15 cellular contexts compared by ENCODE assay signal in genomic region chr15:65371976-65372786, GRCh38. TPM values are rescaled to one million over a fixed set of nuclear protein-coding genes. Genes with fewer than 3 reads are reported as not detected.
"Had no signal": no experiment of that assay in that cellular context is flagged by ENCODE, and none has a peak within 500 bp of the region (broad histone marks: within the 10 kb centered on the region; RNA-seq: fewer than 3 reads in every experiment).

No MANE protein-coding gene starts in this region.

- H3K9me3 Mint-ChIP-seq: activated CD4-positive, alpha-beta memory T cell treated with anti-CD3 and anti-CD28 coated beads for 36 hours; activated naive CD4-positive, alpha-beta T cell treated with anti-CD3 and anti-CD28 coated beads, Interleukin-2, amount 10 ng/mL, durations not matched to agents 7 days and 5 days; activated T-helper 2 cell treated with anti-CD3 and anti-CD28 coated beads, Interferon-gamma antibody, Interleukin-2, Interleukin-4, amounts not matched to agents 10 μg/mL and 5 μg/mL and 100 μg/mL, durations not matched to agents 14 hours and 24 hours and 36 hours; memory B cell; natural killer cell treated with Interleukin-12 subunit alpha and Interleukin-12 subunit beta and Interleukin-15 and Interleukin-18, amount 100 ng/mL, for 72 hours; stimulated activated effector memory CD8-positive, alpha-beta T cell treated with anti-CD3 and anti-CD28 coated beads, Interleukin-12 subunit alpha, Interleukin-12 subunit beta, amount 100 ng/mL, for 72 hours had no signal

- H3K4me1 ChIP-seq: uterus had no signal

- ATAC-seq: activated CD8-positive, alpha-beta memory T cell treated with anti-CD3 and anti-CD28 coated beads, Interleukin-2, amount 10 ng/mL, durations not matched to agents 7 days and 5 days; natural killer cell treated with Interleukin-12 subunit alpha and Interleukin-12 subunit beta and Interleukin-15 and Interleukin-18, amount 100 ng/mL, for 72 hours; stimulated activated effector memory CD8-positive, alpha-beta T cell treated with anti-CD3 and anti-CD28 coated beads, Interleukin-12 subunit alpha, Interleukin-12 subunit beta, amount 100 ng/mL, for 72 hours had no signal

- H3K36me3 Mint-ChIP-seq: activated CD4-positive, alpha-beta memory T cell treated with anti-CD3 and anti-CD28 coated beads for 36 hours; activated CD8-positive, alpha-beta memory T cell treated with anti-CD3 and anti-CD28 coated beads, Interleukin-2, amount 10 ng/mL, durations not matched to agents 7 days and 5 days; activated naive CD4-positive, alpha-beta T cell treated with anti-CD3 and anti-CD28 coated beads, Interleukin-2, amount 10 ng/mL, durations not matched to agents 7 days and 5 days; memory B cell; natural killer cell treated with Interleukin-12 subunit alpha and Interleukin-12 subunit beta and Interleukin-15 and Interleukin-18, amount 100 ng/mL, for 72 hours; stimulated activated effector memory CD8-positive, alpha-beta T cell treated with anti-CD3 and anti-CD28 coated beads, Interleukin-12 subunit alpha, Interleukin-12 subunit beta, amount 100 ng/mL, for 72 hours had no signal

- DNase-seq: activated CD4-positive, alpha-beta memory T cell treated with anti-CD3 and anti-CD28 coated beads for 36 hours; activated CD8-positive, alpha-beta memory T cell treated with anti-CD3 and anti-CD28 coated beads, Interleukin-2, amount 10 ng/mL, durations not matched to agents 7 days and 5 days; activated naive CD4-positive, alpha-beta T cell treated with anti-CD3 and anti-CD28 coated beads, Interleukin-2, amount 10 ng/mL, durations not matched to agents 7 days and 5 days; activated T-cell treated with anti-CD3 and anti-CD28 coated beads, Interleukin-2, amount 50 U/mL, for 1 hour; hippocampal formation; left ventricle myocardium inferior; ovary; sigmoid colon; stimulated activated CD4-positive, alpha-beta T cell treated with anti-CD3 and anti-CD28 coated beads, Interleukin-1b, Interleukin-23, amount 100 ng/mL, for 48 hours; uterus had no signal

- H3K27me3 ChIP-seq: ovary, uterus had no signal

- H3K4me3 ChIP-seq: left ventricle myocardium inferior, ovary, sigmoid colon, uterus had no signal

- H3K27ac ChIP-seq: left ventricle myocardium inferior, ovary, sigmoid colon, uterus had no signal

- H3K27ac Mint-ChIP-seq: activated CD4-positive, alpha-beta memory T cell treated with anti-CD3 and anti-CD28 coated beads for 36 hours; activated CD8-positive, alpha-beta memory T cell treated with anti-CD3 and anti-CD28 coated beads, Interleukin-2, amount 10 ng/mL, durations not matched to agents 7 days and 5 days; activated naive CD4-positive, alpha-beta T cell treated with anti-CD3 and anti-CD28 coated beads, Interleukin-2, amount 10 ng/mL, durations not matched to agents 7 days and 5 days; activated T-helper 2 cell treated with anti-CD3 and anti-CD28 coated beads, Interferon-gamma antibody, Interleukin-2, Interleukin-4, amounts not matched to agents 10 μg/mL and 5 μg/mL and 100 μg/mL, durations not matched to agents 14 hours and 24 hours and 36 hours; memory B cell; natural killer cell treated with Interleukin-12 subunit alpha and Interleukin-12 subunit beta and Interleukin-15 and Interleukin-18, amount 100 ng/mL, for 72 hours; stimulated activated effector memory CD8-positive, alpha-beta T cell treated with anti-CD3 and anti-CD28 coated beads, Interleukin-12 subunit alpha, Interleukin-12 subunit beta, amount 100 ng/mL, for 72 hours had no signal

- H3K4me3 Mint-ChIP-seq: activated CD4-positive, alpha-beta memory T cell treated with anti-CD3 and anti-CD28 coated beads for 36 hours; activated CD8-positive, alpha-beta memory T cell treated with anti-CD3 and anti-CD28 coated beads, Interleukin-2, amount 10 ng/mL, durations not matched to agents 7 days and 5 days; activated naive CD4-positive, alpha-beta T cell treated with anti-CD3 and anti-CD28 coated beads, Interleukin-2, amount 10 ng/mL, durations not matched to agents 7 days and 5 days; memory B cell; natural killer cell treated with Interleukin-12 subunit alpha and Interleukin-12 subunit beta and Interleukin-15 and Interleukin-18, amount 100 ng/mL, for 72 hours; stimulated activated effector memory CD8-positive, alpha-beta T cell treated with anti-CD3 and anti-CD28 coated beads, Interleukin-12 subunit alpha, Interleukin-12 subunit beta, amount 100 ng/mL, for 72 hours had no signal

- H3K36me3 ChIP-seq: left ventricle myocardium inferior, ovary, sigmoid colon, uterus had no signal

- H3K9me3 ChIP-seq: left ventricle myocardium inferior, ovary, sigmoid colon, uterus had no signal

RNA-seq across cellular contexts. Expression of gene IGDCC3, which starts 5.6 kb away (rescaled TPM):
- total RNA-seq: activated CD4-positive, alpha-beta memory T cell treated with anti-CD3 and anti-CD28 coated beads for 36 hours; activated CD8-positive, alpha-beta memory T cell treated with anti-CD3 and anti-CD28 coated beads, Interleukin-2, amount 10 ng/mL, durations not matched to agents 7 days and 5 days; activated T-helper 2 cell treated with anti-CD3 and anti-CD28 coated beads, Interferon-gamma antibody, Interleukin-2, Interleukin-4, amounts not matched to agents 10 μg/mL and 5 μg/mL and 100 μg/mL, durations not matched to agents 14 hours and 24 hours and 36 hours; natural killer cell treated with Interleukin-12 subunit alpha and Interleukin-12 subunit beta and Interleukin-15 and Interleukin-18, amount 100 ng/mL, for 72 hours; T-helper 1 cell treated with Interleukin-12 subunit alpha and Interleukin-12 subunit beta and Interleukin-4 antibody, amounts not matched to agents 30 ng/mL and 1 ng/mL, for 36 hours had no signal
